23 cellular contexts compared by ENCODE assay signal in genomic region chr16:83727751-83728352, GRCh38.
"Had no signal": no experiment of that assay in that cellular context is flagged by ENCODE, and none has a peak within 500 bp of the region (broad histone marks: within the 10 kb centered on the region; RNA-seq: fewer than 3 reads in every experiment).

No MANE protein-coding gene starts in this region.

- H3K36me3 Mint-ChIP-seq: immature natural killer cell, mesothelial cell of epicardium, natural killer cell, WTC11 had no signal

- H3K27me3 ChIP-seq: body of pancreas, cardiac muscle cell, foreskin keratinocyte, left lung, ovary, spleen, upper lobe of left lung had no signal

- DNase-seq: activated CD4-positive, alpha-beta T cell treated with anti-CD3 and anti-CD28 coated beads for 36 hours; activated CD4-positive, alpha-beta T cell treated with anti-CD3 and anti-CD28 coated beads, Interleukin-2, amount 50 U/mL, for 4 hours; activated naive CD4-positive, alpha-beta T cell treated with anti-CD3 and anti-CD28 coated beads for 36 hours; activated T-cell treated with anti-CD3 and anti-CD28 coated beads, Interleukin-2, amount 50 U/mL, for 48 hours; effector CD4-positive, alpha-beta T cell; foreskin keratinocyte; immature natural killer cell; kidney glomerular epithelial cell; left lung; natural killer cell; ovary; spleen; stimulated activated CD4-positive, alpha-beta T cell treated with anti-CD3 and anti-CD28 coated beads, Interleukin-4, amount 100 ng/mL, for 1 hour; stimulated activated naive CD4-positive, alpha-beta T cell; T-helper 1 cell had no signal

- H3K4me3 ChIP-seq: body of pancreas, cardiac muscle cell, left lung, lung, ovary, prostate gland, spleen, thoracic aorta, upper lobe of left lung had no signal

- H3K27ac Mint-ChIP-seq: activated CD4-positive, alpha-beta T cell treated with anti-CD3 and anti-CD28 coated beads for 36 hours; activated naive CD4-positive, alpha-beta T cell treated with anti-CD3 and anti-CD28 coated beads for 36 hours; mesothelial cell of epicardium; WTC11 had no signal

- H3K27ac ChIP-seq: body of pancreas, cardiac muscle cell, foreskin keratinocyte, left lung, ovary, spleen, thoracic aorta, upper lobe of left lung had no signal

- H3K4me3 Mint-ChIP-seq: activated CD4-positive, alpha-beta T cell treated with anti-CD3 and anti-CD28 coated beads for 36 hours; activated naive CD4-positive, alpha-beta T cell treated with anti-CD3 and anti-CD28 coated beads for 36 hours; mesothelial cell of epicardium; WTC11 had no signal

- ATAC-seq: activated CD4-positive, alpha-beta T cell treated with anti-CD3 and anti-CD28 coated beads for 36 hours; body of pancreas; foreskin keratinocyte; WTC11 had no signal

- H3K4me1 Mint-ChIP-seq: activated CD4-positive, alpha-beta T cell treated with anti-CD3 and anti-CD28 coated beads for 36 hours had no signal

- H3K9me3 ChIP-seq: body of pancreas, left lung, ovary, prostate gland, thoracic aorta had no signal

- H3K36me3 ChIP-seq: cardiac muscle cell, left lung, ovary, prostate gland, spleen, thoracic aorta, upper lobe of left lung had no signal

- H3K4me1 ChIP-seq: body of pancreas, foreskin keratinocyte, prostate gland, upper lobe of left lung had no signal
